1 cellular context compared by ENCODE assay signal in genomic region chr15:76336254-76337046, GRCh38.
TF ChIP-seq lines count a peak whose summit lies in the region.

Gene ISL2, plus strand, starts transcription at chr15:76336773. Its CDS starts 111 bp downstream, at chr15:76336884.

TF ChIP-seq in HepG2, 621 proteins besides CTCF, POLR2A, EP300 and RAD21 (continued from another document and continues in another):
- TF ChIP-seq ZNF138 (CRISPR knock-in tag; IDR thresholded peaks at IDR 0.05; ENCODE audit: low read depth) = no peak
- no peak for TF ChIP-seq ZNF33A (CRISPR knock-in tag; IDR thresholded peaks at IDR 0.05; ENCODE audit: borderline replicate concordance)
- TF ChIP-seq ZNF7 (CRISPR knock-in tag; IDR thresholded peaks at IDR 0.05) = no peak
- peak; percentile 48; the same call in 1 of the 2 replicates for TF ChIP-seq PITX1 (CRISPR knock-in tag; IDR thresholded peaks at IDR 0.05)
- no peak for TF ChIP-seq GTF2F1 (IDR thresholded peaks at IDR 0.05; ENCODE audit: low read length)
- TF ChIP-seq GATA4 (IDR thresholded peaks at IDR 0.05; ENCODE audit: borderline replicate concordance, low read depth) = peak; percentile 32; the same call in 1 of the 2 replicates
- no peak for TF ChIP-seq IKZF4 (CRISPR knock-in tag; IDR thresholded peaks at IDR 0.05; ENCODE audit: borderline replicate concordance, low read depth, not compliant biosample characterization)
- TF ChIP-seq SP2 (CRISPR knock-in tag; IDR thresholded peaks at IDR 0.05) = peak; percentile 70
- TF ChIP-seq MIXL1 (CRISPR knock-in tag; IDR thresholded peaks at IDR 0.05) = no peak
- no peak for TF ChIP-seq THYN1 (CRISPR knock-in tag; IDR thresholded peaks at IDR 0.05; ENCODE audit: borderline replicate concordance, low read depth)
- TF ChIP-seq POLR2G (IDR thresholded peaks at IDR 0.05; ENCODE audit: low read depth, low read length) = peak; percentile 94
- no peak for TF ChIP-seq TP53 (CRISPR knock-in tag; conservative IDR thresholded peaks at IDR 0.05)
- no peak for TF ChIP-seq AKAP8 (CRISPR knock-in tag; IDR thresholded peaks at IDR 0.05)
- TF ChIP-seq KIAA2018 (CRISPR knock-in tag; IDR thresholded peaks at IDR 0.05; ENCODE audit: borderline replicate concordance) = no peak
- no peak for TF ChIP-seq TCF7L2 (IDR thresholded peaks at IDR 0.05; ENCODE audit: low read depth, low read length)
- TF ChIP-seq NR2F2 (IDR thresholded peaks at IDR 0.05; ENCODE audit: borderline replicate concordance, low read depth) = no peak
- TF ChIP-seq ZNF777 (CRISPR knock-in tag; IDR thresholded peaks at IDR 0.05) = peak; percentile 61; the same call in 1 of the 2 replicates
- TF ChIP-seq, protein P1, sequence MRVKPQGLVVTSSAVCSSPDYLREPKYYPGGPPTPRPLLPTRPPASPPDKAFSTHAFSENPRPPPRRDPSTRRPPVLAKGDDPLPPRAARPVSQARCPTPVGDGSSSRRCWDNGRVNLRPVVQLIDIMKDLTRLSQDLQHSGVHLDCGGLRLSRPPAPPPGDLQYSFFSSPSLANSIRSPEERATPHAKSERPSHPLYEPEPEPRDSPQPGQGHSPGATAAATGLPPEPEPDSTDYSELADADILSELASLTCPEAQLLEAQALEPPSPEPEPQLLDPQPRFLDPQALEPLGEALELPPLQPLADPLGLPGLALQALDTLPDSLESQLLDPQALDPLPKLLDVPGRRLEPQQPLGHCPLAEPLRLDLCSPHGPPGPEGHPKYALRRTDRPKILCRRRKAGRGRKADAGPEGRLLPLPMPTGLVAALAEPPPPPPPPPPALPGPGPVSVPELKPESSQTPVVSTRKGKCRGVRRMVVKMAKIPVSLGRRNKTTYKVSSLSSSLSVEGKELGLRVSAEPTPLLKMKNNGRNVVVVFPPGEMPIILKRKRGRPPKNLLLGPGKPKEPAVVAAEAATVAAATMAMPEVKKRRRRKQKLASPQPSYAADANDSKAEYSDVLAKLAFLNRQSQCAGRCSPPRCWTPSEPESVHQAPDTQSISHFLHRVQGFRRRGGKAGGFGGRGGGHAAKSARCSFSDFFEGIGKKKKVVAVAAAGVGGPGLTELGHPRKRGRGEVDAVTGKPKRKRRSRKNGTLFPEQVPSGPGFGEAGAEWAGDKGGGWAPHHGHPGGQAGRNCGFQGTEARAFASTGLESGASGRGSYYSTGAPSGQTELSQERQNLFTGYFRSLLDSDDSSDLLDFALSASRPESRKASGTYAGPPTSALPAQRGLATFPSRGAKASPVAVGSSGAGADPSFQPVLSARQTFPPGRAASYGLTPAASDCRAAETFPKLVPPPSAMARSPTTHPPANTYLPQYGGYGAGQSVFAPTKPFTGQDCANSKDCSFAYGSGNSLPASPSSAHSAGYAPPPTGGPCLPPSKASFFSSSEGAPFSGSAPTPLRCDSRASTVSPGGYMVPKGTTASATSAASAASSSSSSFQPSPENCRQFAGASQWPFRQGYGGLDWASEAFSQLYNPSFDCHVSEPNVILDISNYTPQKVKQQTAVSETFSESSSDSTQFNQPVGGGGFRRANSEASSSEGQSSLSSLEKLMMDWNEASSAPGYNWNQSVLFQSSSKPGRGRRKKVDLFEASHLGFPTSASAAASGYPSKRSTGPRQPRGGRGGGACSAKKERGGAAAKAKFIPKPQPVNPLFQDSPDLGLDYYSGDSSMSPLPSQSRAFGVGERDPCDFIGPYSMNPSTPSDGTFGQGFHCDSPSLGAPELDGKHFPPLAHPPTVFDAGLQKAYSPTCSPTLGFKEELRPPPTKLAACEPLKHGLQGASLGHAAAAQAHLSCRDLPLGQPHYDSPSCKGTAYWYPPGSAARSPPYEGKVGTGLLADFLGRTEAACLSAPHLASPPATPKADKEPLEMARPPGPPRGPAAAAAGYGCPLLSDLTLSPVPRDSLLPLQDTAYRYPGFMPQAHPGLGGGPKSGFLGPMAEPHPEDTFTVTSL (CRISPR knock-in tag; IDR thresholded peaks at IDR 0.05; ENCODE audit: borderline replicate concordance) = peak; percentile 53; the same call in 1 of the 2 replicates
- peak; percentile 72; the same call in 1 of the 2 replicates for TF ChIP-seq RXRB (CRISPR knock-in tag; IDR thresholded peaks at IDR 0.05; ENCODE audit: borderline replicate concordance)
- TF ChIP-seq NONO (IDR thresholded peaks at IDR 0.05) = no peak
- TF ChIP-seq NONO (CRISPR knock-in tag; conservative IDR thresholded peaks at IDR 0.05) = peak; percentile 72; the same call in 1 of the 2 replicates
- no peak for TF ChIP-seq EZH2 (conservative IDR thresholded peaks at IDR 0.05; ENCODE audit: low read depth, low read length)
- TF ChIP-seq, protein P2, sequence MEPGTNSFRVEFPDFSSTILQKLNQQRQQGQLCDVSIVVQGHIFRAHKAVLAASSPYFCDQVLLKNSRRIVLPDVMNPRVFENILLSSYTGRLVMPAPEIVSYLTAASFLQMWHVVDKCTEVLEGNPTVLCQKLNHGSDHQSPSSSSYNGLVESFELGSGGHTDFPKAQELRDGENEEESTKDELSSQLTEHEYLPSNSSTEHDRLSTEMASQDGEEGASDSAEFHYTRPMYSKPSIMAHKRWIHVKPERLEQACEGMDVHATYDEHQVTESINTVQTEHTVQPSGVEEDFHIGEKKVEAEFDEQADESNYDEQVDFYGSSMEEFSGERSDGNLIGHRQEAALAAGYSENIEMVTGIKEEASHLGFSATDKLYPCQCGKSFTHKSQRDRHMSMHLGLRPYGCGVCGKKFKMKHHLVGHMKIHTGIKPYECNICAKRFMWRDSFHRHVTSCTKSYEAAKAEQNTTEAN (CRISPR knock-in tag; conservative IDR thresholded peaks at IDR 0.05) = no peak
- no peak for TF ChIP-seq ZNF367 (CRISPR knock-in tag; IDR thresholded peaks at IDR 0.05; ENCODE audit: borderline replicate concordance)
- TF ChIP-seq, protein P3, sequence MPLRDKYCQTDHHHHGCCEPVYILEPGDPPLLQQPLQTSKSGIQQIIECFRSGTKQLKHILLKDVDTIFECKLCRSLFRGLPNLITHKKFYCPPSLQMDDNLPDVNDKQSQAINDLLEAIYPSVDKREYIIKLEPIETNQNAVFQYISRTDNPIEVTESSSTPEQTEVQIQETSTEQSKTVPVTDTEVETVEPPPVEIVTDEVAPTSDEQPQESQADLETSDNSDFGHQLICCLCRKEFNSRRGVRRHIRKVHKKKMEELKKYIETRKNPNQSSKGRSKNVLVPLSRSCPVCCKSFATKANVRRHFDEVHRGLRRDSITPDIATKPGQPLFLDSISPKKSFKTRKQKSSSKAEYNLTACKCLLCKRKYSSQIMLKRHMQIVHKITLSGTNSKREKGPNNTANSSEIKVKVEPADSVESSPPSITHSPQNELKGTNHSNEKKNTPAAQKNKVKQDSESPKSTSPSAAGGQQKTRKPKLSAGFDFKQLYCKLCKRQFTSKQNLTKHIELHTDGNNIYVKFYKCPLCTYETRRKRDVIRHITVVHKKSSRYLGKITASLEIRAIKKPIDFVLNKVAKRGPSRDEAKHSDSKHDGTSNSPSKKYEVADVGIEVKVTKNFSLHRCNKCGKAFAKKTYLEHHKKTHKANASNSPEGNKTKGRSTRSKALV (CRISPR knock-in tag; IDR thresholded peaks at IDR 0.05) = peak; percentile 40
- peak; percentile 95 for TF ChIP-seq CEBPB (IDR thresholded peaks at IDR 0.05; ENCODE audit: borderline replicate concordance, low read depth, low read length)
- TF ChIP-seq ZSCAN5A (CRISPR knock-in tag; IDR thresholded peaks at IDR 0.05; ENCODE audit: borderline replicate concordance) = peak; percentile 51; the same call in 1 of the 2 replicates
- TF ChIP-seq MED1 (CRISPR knock-in tag; IDR thresholded peaks at IDR 0.05) = peak; percentile 77
- TF ChIP-seq CENPX (CRISPR knock-in tag; IDR thresholded peaks at IDR 0.05) = no peak
- TF ChIP-seq, protein P4, sequence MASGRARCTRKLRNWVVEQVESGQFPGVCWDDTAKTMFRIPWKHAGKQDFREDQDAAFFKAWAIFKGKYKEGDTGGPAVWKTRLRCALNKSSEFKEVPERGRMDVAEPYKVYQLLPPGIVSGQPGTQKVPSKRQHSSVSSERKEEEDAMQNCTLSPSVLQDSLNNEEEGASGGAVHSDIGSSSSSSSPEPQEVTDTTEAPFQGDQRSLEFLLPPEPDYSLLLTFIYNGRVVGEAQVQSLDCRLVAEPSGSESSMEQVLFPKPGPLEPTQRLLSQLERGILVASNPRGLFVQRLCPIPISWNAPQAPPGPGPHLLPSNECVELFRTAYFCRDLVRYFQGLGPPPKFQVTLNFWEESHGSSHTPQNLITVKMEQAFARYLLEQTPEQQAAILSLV (CRISPR knock-in tag; IDR thresholded peaks at IDR 0.05; ENCODE audit: borderline replicate concordance) = peak; percentile 80; the same call in 1 of the 2 replicates
- TF ChIP-seq GLI4 (CRISPR knock-in tag; IDR thresholded peaks at IDR 0.05; ENCODE audit: borderline replicate concordance) = no peak
- no peak for TF ChIP-seq HOXA7 (CRISPR knock-in tag; IDR thresholded peaks at IDR 0.05)
- no peak for TF ChIP-seq ZNF550 (CRISPR knock-in tag; IDR thresholded peaks at IDR 0.05; ENCODE audit: borderline replicate concordance)
- no peak for TF ChIP-seq SMAD1 (CRISPR knock-in tag; IDR thresholded peaks at IDR 0.05; ENCODE audit: borderline replicate concordance, low read depth)
- TF ChIP-seq MEIS1 (CRISPR knock-in tag; IDR thresholded peaks at IDR 0.05; ENCODE audit: borderline replicate concordance) = 0 out of 2 replicates have a peak, but pooled peaks have one; percentile 25
- TF ChIP-seq HOXA9 (CRISPR knock-in tag; IDR thresholded peaks at IDR 0.05; ENCODE audit: borderline replicate concordance) = no peak
- TF ChIP-seq MIER2 (CRISPR knock-in tag; IDR thresholded peaks at IDR 0.05) = no peak
- no peak for TF ChIP-seq BHLHE40 (IDR thresholded peaks at IDR 0.05; ENCODE audit: low read length)
- no peak for TF ChIP-seq ETV6 (CRISPR knock-in tag; conservative IDR thresholded peaks at IDR 0.05)
- no peak for TF ChIP-seq PCBP2 (optimal IDR thresholded peaks at IDR 0.05; ENCODE audit: low read depth, low read length, poor library complexity, severe bottlenecking)
- TF ChIP-seq NFYB (CRISPR knock-in tag; IDR thresholded peaks at IDR 0.05) = peak; percentile 78
- TF ChIP-seq ZBTB1 (CRISPR knock-in tag; IDR thresholded peaks at IDR 0.05; ENCODE audit: borderline replicate concordance) = no peak
- TF ChIP-seq ZNF841 (CRISPR knock-in tag; IDR thresholded peaks at IDR 0.05; ENCODE audit: borderline replicate concordance) = no peak
- TF ChIP-seq, protein P5, sequence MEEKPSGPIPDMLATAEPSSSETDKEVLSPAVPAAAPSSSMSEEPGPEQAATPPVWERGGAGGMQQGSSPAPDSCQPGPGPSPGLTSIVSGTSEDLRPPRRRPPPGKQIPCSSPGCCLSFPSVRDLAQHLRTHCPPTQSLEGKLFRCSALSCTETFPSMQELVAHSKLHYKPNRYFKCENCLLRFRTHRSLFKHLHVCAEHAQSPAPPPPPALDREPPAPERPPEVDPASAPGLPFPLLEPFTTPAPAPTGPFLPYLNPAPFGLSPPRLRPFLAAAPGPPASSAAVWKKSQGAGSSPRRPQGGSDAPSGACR (CRISPR knock-in tag; IDR thresholded peaks at IDR 0.05) = no peak
